Comparison of ENCODE assay signal across 35 cellular contexts in the genomic region with DNA sequence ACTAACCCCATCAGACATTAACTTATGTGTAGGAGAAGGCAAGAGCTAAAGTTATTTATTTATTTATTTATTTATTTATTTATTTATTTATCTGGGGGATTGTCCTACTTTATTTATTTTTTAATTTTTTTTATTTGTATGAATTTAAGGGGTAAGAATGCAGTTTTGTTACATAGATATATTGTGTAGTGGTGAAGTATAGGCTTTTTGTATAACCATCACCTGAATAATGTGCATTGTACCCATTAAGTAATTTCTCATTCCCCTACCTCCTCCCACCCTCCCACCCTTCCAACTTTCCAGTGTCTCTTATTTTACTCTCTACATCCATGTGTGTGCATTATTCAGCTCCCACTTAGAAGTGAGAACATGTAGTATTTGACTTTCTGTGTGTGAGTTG.
"Had no signal": no experiment of that assay in that cellular context is flagged by ENCODE, and none has a peak within 500 bp of the region (broad histone marks: within the 10 kb centered on the region; RNA-seq: fewer than 3 reads in every experiment).

No MANE protein-coding gene starts in this region.

- H3K4me3 ChIP-seq: MG63 had no signal

- H3K9me3 ChIP-seq: MG63 had no signal

- H3K36me3 ChIP-seq: MG63 had no signal

- DNase-seq: Karpas-422, Kasumi-1, MG63, MM.1S, MV-4-11, NCI-H1048, NCI-H1092, NCI-H1092 treated with DMSO at 0.1 percent for 48 hours, NCI-H1105, NCI-H1105 treated with DMSO at 0.1 percent for 48 hours, NCI-H1417, NCI-H1417 treated with DMSO at 0.1 percent for 48 hours, NCI-H1436, NCI-H1436 treated with DMSO at 0.1 percent for 48 hours, NCI-H146, NCI-H1694, NCI-H1694 treated with DMSO at 0.1 percent for 48 hours, NCI-H187, NCI-H187 treated with DMSO at 0.1 percent for 48 hours, NCI-H1930, NCI-H2029, NCI-H2029 treated with DMSO at 0.1 percent for 48 hours, NCI-H2081, NCI-H2081 treated with DMSO at 0.1 percent for 48 hours, NCI-H2107, NCI-H2171, NCI-H2171 treated with DMSO at 0.1 percent for 48 hours, NCI-H2227 treated with DMSO at 0.1 percent for 48 hours, NCI-H226, NCI-H345, NCI-H446, NCI-H446 treated with DMSO at 0.1 percent for 48 hours, NCI-H510A, NCI-H510A treated with DMSO at 0.1 percent for 48 hours, NCI-H524 had no signal

- H3K27me3 ChIP-seq: MG63 had no signal
